Comparison of ENCODE assay signal across 11 cellular contexts in genomic region chr5:1161832-1162229, GRCh38. TPM values are rescaled to one million over a fixed set of nuclear protein-coding genes. Genes with fewer than 3 reads are reported as not detected.
DNase-seq lines count a peak whose midpoint lies in the region; ATAC-seq and TF ChIP-seq lines count a peak whose summit lies in the region.
"Had no signal": no experiment of that assay in that cellular context is flagged by ENCODE, and none has a peak within 500 bp of the region (broad histone marks: within the 10 kb centered on the region; RNA-seq: fewer than 3 reads in every experiment).

No MANE protein-coding gene starts in this region.

- H3K4me3 ChIP-seq in MG63 (no peak overlapping the region), MM.1S (ENCODE audit: low read length) (no peak overlapping the region)
- H3K4me3 ChIP-seq: esophagus muscularis mucosa had no signal

- H3K4me2 ChIP-seq in MM.1S (ENCODE audit: low read depth, low read length) = no peak overlapping the region

- peaks cover 6% of the 10 kb centered on the region for H3K4me1 ChIP-seq in MM.1S (ENCODE audit: low read length)

- H3K4me1 Mint-ChIP-seq in HFFc6 (ENCODE audit: low read depth) = no peaks in the 10 kb centered on the region

- DNase-seq in MG63 = peak; percentile 78
- DNase-seq in amygdala (lab: John Stamatoyannopoulos, UW) = peak in 54 of 56 donors; percentile 6 to 92 (median 63)
- DNase-seq in kidney tubule cell (ENCODE audit: low spot score) = peak; percentile 51
- peak in 48 of 49 donors; percentile 11 to 91 (median 70) for DNase-seq in substantia nigra (lab: John Stamatoyannopoulos, UW)
- DNase-seq in HFFc6 = no peak
- no peak for DNase-seq in activated CD8-positive, alpha-beta memory T cell treated with anti-CD3 and anti-CD28 coated beads, Interleukin-2, amount 50 U/mL, for 4 hours
- no peak for DNase-seq in MM.1S

- no peak for ATAC-seq in HG03565 (IDR thresholded peaks at IDR 0.05; ENCODE audit: unreplicated experiment)

- H3K79me2 ChIP-seq in MM.1S (ENCODE audit: low read length) = no peaks in the 10 kb centered on the region

- peaks cover 6% of the 10 kb centered on the region for H3K9me3 Mint-ChIP-seq in HFFc6

- TF ChIP-seq CTCF in HFFc6 (IDR thresholded peaks at IDR 0.05) = no peak
- no peak for TF ChIP-seq CTCF in MM.1S (IDR thresholded peaks at IDR 0.05; ENCODE audit: low read length)

- 0 out of 2 replicates have a peak, but pooled peaks cover 3% of the 10 kb centered on the region for H3F3A ChIP-seq in MM.1S (ENCODE audit: insufficient read depth, low read length)

- no peaks in the 10 kb centered on the region for H3K36me3 ChIP-seq in MG63
- no peaks in the 10 kb centered on the region for H3K36me3 ChIP-seq in MM.1S (replicated peaks; ENCODE audit: insufficient read depth, low read length)
- H3K36me3 ChIP-seq: esophagus muscularis mucosa had no signal

- no peak overlapping the region for H2AFZ ChIP-seq in MM.1S (ENCODE audit: low read length)

- no peaks in the 10 kb centered on the region; the same call in 1 of the 2 replicates for H3K36me3 Mint-ChIP-seq in HFFc6 (ENCODE audit: low read depth)

- H3K9me2 ChIP-seq in MM.1S (replicated peaks; ENCODE audit: insufficient read depth, low read length) = no peaks in the 10 kb centered on the region

- no peak overlapping the region for H3K4me3 Mint-ChIP-seq in HFFc6

- H3K27me3 ChIP-seq in MG63 (peaks cover 8% of the 10 kb centered on the region), MM.1S (replicated peaks; ENCODE audit: insufficient read depth, low read length) (0 out of 2 replicates have a peak, but pooled peaks cover 6% of the 10 kb centered on the region)

- H3K27ac ChIP-seq in substantia nigra (ENCODE audit: low read depth, low read length, poor library complexity, severe bottlenecking) (no peak overlapping the region), MM.1S (ENCODE audit: low read length) (no peak overlapping the region)
- H3K27ac ChIP-seq: esophagus muscularis mucosa had no signal

- H4K20me1 ChIP-seq in MM.1S (ENCODE audit: insufficient read depth, low read length) = no peaks in the 10 kb centered on the region

- peaks cover 20% of the 10 kb centered on the region for H3K27me3 Mint-ChIP-seq in HFFc6 (ENCODE audit: insufficient read depth)

- peaks cover 2% of the 10 kb centered on the region; the same call in 1 of the 2 replicates for H3K9me3 ChIP-seq in MG63
- H3K9me3 ChIP-seq in MM.1S (replicated peaks; ENCODE audit: insufficient read depth, low read length) = no peaks in the 10 kb centered on the region

- H3K27ac Mint-ChIP-seq in HFFc6 = no peak overlapping the region

- H3K9ac ChIP-seq in MM.1S (ENCODE audit: low read length) = no peak overlapping the region

RNA-seq across cellular contexts. Expression of gene SLC6A19, which starts 39.6 kb away (rescaled TPM):
- not detected in 2 replicates for total RNA-seq in MG63 (2014; rRNA removed; shearing (Covaris generic); ENCODE audit: low replicate concordance)
- total RNA-seq in HFFc6 (2021; fragmentation: NEBNext Ultra II Directional; extraction: Animal tissue kit (Norgen Biotek cat#: 25700)) = not detected
- total RNA-seq: esophagus muscularis mucosa, kidney epithelial cell, NCI-H460 had no signal

RNA-seq across cellular contexts. Expression of gene SLC12A7, which starts 50.0 kb away (rescaled TPM):
- total RNA-seq in MG63 (2014; rRNA removed; shearing (Covaris generic); ENCODE audit: low replicate concordance) = 28.1 and 39.7 TPM in 2 replicates
- under 1 TPM in 3 of 6 experiments, not detected in 3; 0.07 to 0.09 (median 0.09) TPM for total RNA-seq in HFFc6 (2021; fragmentation: NEBNext Ultra II Directional; extraction: Animal tissue kit (Norgen Biotek cat#: 25700))

Comparison
In these comparisons a context has a peak if more than half of its experiments do, and no peak if none do; other contexts are left out.
1. DNase-seq: peak in MG63 (single experiment), amygdala (54 of 56), kidney tubule cell (single experiment) and substantia nigra (48 of 49); none in HFFc6 (single experiment), activated CD8-positive, alpha-beta memory T cell treated with anti-CD3 and anti-CD28 coated beads, Interleukin-2, amount 50 U/mL, for 4 hours (single experiment) and MM.1S (single experiment).
2. RNA of gene SLC12A7, which starts 50.0 kb away (total RNA-seq): 28.1 to 39.7 TPM in MG63; 0.07 to 0.09 TPM in HFFc6; every median in the first group is over 10 times any median in the second.